30 cellular contexts compared by ENCODE assay signal in the genomic region with DNA sequence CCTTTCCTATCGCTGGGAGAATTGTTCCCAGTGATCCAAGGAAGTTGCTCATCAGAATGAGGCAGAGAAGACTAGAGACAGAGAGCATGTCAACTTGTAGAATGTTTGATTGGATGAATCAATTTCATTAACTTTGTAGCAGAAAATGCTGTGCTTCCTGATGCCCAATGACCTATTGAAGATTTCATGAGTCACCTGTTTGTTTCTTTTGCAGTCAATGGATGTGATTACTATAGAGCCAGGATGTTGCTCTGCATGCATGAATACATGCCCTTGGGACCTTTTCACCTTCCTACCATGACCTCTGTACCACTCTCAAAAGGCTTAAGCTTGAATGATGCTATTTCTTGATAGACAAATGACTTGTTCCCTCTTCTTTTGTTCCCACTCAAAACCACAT. TPM values are rescaled to one million over a fixed set of nuclear protein-coding genes. Genes with fewer than 3 reads are reported as not detected.
"Had no signal": no experiment of that assay in that cellular context is flagged by ENCODE, and none has a peak within 500 bp of the region (broad histone marks: within the 10 kb centered on the region; RNA-seq: fewer than 3 reads in every experiment).

No MANE protein-coding gene starts in this region.

- FAIRE-seq: TTC549 had no signal

- H3K4me1 ChIP-seq: ascending aorta, Peyer's patch had no signal

- H3K9ac ChIP-seq: SK-N-SH had no signal

- H3K36me3 ChIP-seq: ascending aorta, cardiac muscle cell, Peyer's patch, SJSA1 had no signal

- H3K4me2 ChIP-seq: SK-N-SH had no signal

- DNase-seq: activated CD4-positive, alpha-beta T cell treated with anti-CD3 and anti-CD28 coated beads for 36 hours; activated CD4-positive, alpha-beta T cell treated with anti-CD3 and anti-CD28 coated beads, Interleukin-2, amount 10 ng/mL, durations not matched to agents 7 days and 5 days; activated CD4-positive, alpha-beta T cell treated with anti-CD3 and anti-CD28 coated beads, Interleukin-2, amount 50 U/mL, for 48 hours; activated CD8-positive, alpha-beta T cell treated with anti-CD3 and anti-CD28 coated beads, Interleukin-2, amount 10 ng/mL, durations not matched to agents 7 days and 5 days; activated gamma-delta T cell; activated naive CD4-positive, alpha-beta T cell treated with Interleukin-2 at 50 U/mL for 16 hours; activated naive CD8-positive, alpha-beta T cell treated with anti-CD3 and anti-CD28 coated beads, Interleukin-2, amount 10 ng/mL, durations not matched to agents 7 days and 5 days; activated T-cell treated with anti-CD3 and anti-CD28 coated beads, Interleukin-2, amount 50 U/mL, for 24 hours; amygdala; NCI-H1092 treated with DMSO at 0.1 percent for 48 hours; NCI-H1417; NCI-H146; NCI-H187; NCI-H2081; NCI-H226; NCI-H446 treated with DMSO at 0.1 percent for 48 hours; NCI-H524; NCI-H69; PC-3; Peyer's patch; RPMI8226; SHP77 treated with DMSO at 0.1 percent for 48 hours; SK-N-SH had no signal

- H3K9me3 ChIP-seq: ascending aorta, Peyer's patch, SJSA1, SK-N-SH had no signal

- ATAC-seq: activated CD4-positive, alpha-beta T cell treated with anti-CD3 and anti-CD28 coated beads for 36 hours; activated CD4-positive, CD25-positive, alpha-beta regulatory T cell treated with anti-CD3 and anti-CD28 coated beads, Interleukin-2, amount 50 U/mL, for 24 hours; activated CD8-positive, alpha-beta T cell treated with anti-CD3 and anti-CD28 coated beads, Interleukin-2, amount 10 ng/mL, durations not matched to agents 7 days and 5 days; PC-3; WTC11 had no signal

- H3K27me3 ChIP-seq: ascending aorta, Peyer's patch, SJSA1 had no signal

- H3K27ac ChIP-seq: ascending aorta, cardiac muscle cell, Peyer's patch, SJSA1 had no signal

- H3K4me3 ChIP-seq: ascending aorta, cardiac muscle cell, Peyer's patch, SJSA1 had no signal

RNA-seq across cellular contexts. Expression of gene SCG2, which starts 23.3 kb away (rescaled TPM):
- total RNA-seq: activated CD4-positive, alpha-beta T cell treated with anti-CD3 and anti-CD28 coated beads for 36 hours; activated CD8-positive, alpha-beta T cell treated with anti-CD3 and anti-CD28 coated beads, Interleukin-2, amount 10 ng/mL, durations not matched to agents 7 days and 5 days; activated naive CD8-positive, alpha-beta T cell treated with anti-CD3 and anti-CD28 coated beads, Interleukin-2, amount 10 ng/mL, durations not matched to agents 7 days and 5 days; activated T-helper 2 cell treated with anti-CD3 and anti-CD28 coated beads, Interferon-gamma antibody, Interleukin-2, Interleukin-4, amounts not matched to agents 10 μg/mL and 5 μg/mL and 100 μg/mL, durations not matched to agents 14 hours and 24 hours and 36 hours; cardiac muscle cell had no signal
- polyA plus RNA-seq: cardiac muscle cell had no signal
